Comparison of ENCODE assay signal across 1 cellular context in the genomic region with DNA sequence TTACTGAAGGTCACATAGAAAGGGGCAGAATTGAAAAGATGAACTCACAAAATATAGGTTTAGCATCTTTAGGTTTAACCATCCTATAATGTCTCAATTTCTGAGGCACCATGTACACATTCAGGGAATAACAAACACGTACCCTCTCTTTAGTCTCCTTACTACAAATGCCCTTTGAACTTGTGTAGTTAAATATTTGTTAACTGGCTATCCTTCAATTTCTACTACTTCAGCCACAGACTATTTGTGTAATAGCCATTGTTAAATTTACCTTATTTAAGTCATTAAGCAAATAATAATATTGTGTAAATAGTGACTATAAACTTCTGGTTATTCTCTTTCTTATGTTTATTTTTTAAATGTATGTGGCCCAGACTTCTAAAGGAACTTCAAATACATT.
TF ChIP-seq lines count a peak whose summit lies in the region.

No MANE protein-coding gene starts in this region.

TF ChIP-seq in HepG2, 621 proteins besides CTCF, POLR2A, EP300 and RAD21 (continued from another document and continues in another):
- TF ChIP-seq, protein P1, sequence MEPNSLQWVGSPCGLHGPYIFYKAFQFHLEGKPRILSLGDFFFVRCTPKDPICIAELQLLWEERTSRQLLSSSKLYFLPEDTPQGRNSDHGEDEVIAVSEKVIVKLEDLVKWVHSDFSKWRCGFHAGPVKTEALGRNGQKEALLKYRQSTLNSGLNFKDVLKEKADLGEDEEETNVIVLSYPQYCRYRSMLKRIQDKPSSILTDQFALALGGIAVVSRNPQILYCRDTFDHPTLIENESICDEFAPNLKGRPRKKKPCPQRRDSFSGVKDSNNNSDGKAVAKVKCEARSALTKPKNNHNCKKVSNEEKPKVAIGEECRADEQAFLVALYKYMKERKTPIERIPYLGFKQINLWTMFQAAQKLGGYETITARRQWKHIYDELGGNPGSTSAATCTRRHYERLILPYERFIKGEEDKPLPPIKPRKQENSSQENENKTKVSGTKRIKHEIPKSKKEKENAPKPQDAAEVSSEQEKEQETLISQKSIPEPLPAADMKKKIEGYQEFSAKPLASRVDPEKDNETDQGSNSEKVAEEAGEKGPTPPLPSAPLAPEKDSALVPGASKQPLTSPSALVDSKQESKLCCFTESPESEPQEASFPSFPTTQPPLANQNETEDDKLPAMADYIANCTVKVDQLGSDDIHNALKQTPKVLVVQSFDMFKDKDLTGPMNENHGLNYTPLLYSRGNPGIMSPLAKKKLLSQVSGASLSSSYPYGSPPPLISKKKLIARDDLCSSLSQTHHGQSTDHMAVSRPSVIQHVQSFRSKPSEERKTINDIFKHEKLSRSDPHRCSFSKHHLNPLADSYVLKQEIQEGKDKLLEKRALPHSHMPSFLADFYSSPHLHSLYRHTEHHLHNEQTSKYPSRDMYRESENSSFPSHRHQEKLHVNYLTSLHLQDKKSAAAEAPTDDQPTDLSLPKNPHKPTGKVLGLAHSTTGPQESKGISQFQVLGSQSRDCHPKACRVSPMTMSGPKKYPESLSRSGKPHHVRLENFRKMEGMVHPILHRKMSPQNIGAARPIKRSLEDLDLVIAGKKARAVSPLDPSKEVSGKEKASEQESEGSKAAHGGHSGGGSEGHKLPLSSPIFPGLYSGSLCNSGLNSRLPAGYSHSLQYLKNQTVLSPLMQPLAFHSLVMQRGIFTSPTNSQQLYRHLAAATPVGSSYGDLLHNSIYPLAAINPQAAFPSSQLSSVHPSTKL (CRISPR knock-in tag; IDR thresholded peaks at IDR 0.05) = peak; percentile 68; the same call in 1 of the 2 replicates
- TF ChIP-seq BCLAF1 (IDR thresholded peaks at IDR 0.05) (no peak), SOX5 (CRISPR knock-in tag; IDR thresholded peaks at IDR 0.05; ENCODE audit: borderline replicate concordance) (peak; percentile 64; the same call in 1 of the 2 replicates), ZMYM2 (CRISPR knock-in tag; IDR thresholded peaks at IDR 0.05) (no peak), BCL6 (CRISPR knock-in tag; IDR thresholded peaks at IDR 0.05) (peak; percentile 44; the same call in 1 of the 2 replicates), ZNF75D (CRISPR knock-in tag; IDR thresholded peaks at IDR 0.05; ENCODE audit: borderline replicate concordance) (no peak), SOX13 (IDR thresholded peaks at IDR 0.05) (no peak), SOX13 (CRISPR knock-in tag; conservative IDR thresholded peaks at IDR 0.05 in 1 of 2, IDR thresholded peaks at IDR 0.05 in 1 of 2) (peak in 1 of 2 experiments; percentile 63; a peak in 2 of 4 replicates), NFKBIZ (CRISPR knock-in tag; IDR thresholded peaks at IDR 0.05) (no peak), SOX6 (IDR thresholded peaks at IDR 0.05) (no peak), SOX6 (CRISPR knock-in tag; IDR thresholded peaks at IDR 0.05) (peak; percentile 33; the same call in 1 of the 2 replicates), NR2C2 (CRISPR knock-in tag; IDR thresholded peaks at IDR 0.05; ENCODE audit: borderline replicate concordance) (peak; percentile 37; the same call in 1 of the 2 replicates), SMAD1 (CRISPR knock-in tag; IDR thresholded peaks at IDR 0.05; ENCODE audit: borderline replicate concordance, low read depth) (no peak), HMG20A (CRISPR knock-in tag; IDR thresholded peaks at IDR 0.05; ENCODE audit: borderline replicate concordance) (peak; percentile 37; the same call in 1 of the 2 replicates), IKZF4 (CRISPR knock-in tag; IDR thresholded peaks at IDR 0.05; ENCODE audit: borderline replicate concordance, low read depth, not compliant biosample characterization) (no peak), ZNF263 (CRISPR knock-in tag; IDR thresholded peaks at IDR 0.05) (no peak), MAFK (conservative IDR thresholded peaks at IDR 0.05 in 1 of 2, IDR thresholded peaks at IDR 0.05 in 1 of 2; ENCODE audit: low read length in 2 of 2) (no peak), ZNF530 (CRISPR knock-in tag; IDR thresholded peaks at IDR 0.05; ENCODE audit: low read depth) (no peak), TBX3 (IDR thresholded peaks at IDR 0.05; ENCODE audit: borderline replicate concordance) (peak; percentile 29; the same call in 1 of the 2 replicates), HDAC2 (CRISPR knock-in tag; IDR thresholded peaks at IDR 0.05) (0 out of 2 replicates have a peak, but pooled peaks have one; percentile 29), SALL1 (CRISPR knock-in tag; IDR thresholded peaks at IDR 0.05) (no peak), ZNF550 (CRISPR knock-in tag; IDR thresholded peaks at IDR 0.05; ENCODE audit: borderline replicate concordance) (no peak), NR2F6 (IDR thresholded peaks at IDR 0.05) (peak; percentile 34; the same call in 1 of the 2 replicates), NR2F6 (CRISPR knock-in tag; IDR thresholded peaks at IDR 0.05) (no peak)
- TF ChIP-seq, protein P2, sequence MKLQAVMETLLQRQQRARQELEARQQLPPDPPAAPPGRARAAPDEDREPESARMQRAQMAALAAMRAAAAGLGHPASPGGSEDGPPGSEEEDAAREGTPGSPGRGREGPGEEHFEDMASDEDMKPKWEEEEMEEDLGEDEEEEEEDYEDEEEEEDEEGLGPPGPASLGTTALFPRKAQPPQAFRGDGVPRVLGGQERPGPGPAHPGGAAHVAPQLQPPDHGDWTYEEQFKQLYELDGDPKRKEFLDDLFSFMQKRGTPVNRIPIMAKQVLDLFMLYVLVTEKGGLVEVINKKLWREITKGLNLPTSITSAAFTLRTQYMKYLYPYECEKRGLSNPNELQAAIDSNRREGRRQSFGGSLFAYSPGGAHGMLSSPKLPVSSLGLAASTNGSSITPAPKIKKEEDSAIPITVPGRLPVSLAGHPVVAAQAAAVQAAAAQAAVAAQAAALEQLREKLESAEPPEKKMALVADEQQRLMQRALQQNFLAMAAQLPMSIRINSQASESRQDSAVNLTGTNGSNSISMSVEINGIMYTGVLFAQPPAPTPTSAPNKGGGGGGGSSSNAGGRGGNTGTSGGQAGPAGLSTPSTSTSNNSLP (IDR thresholded peaks at IDR 0.05; ENCODE audit: low read depth, low read length) = 0 out of 2 replicates have a peak, but pooled peaks have one; percentile 23
- TF ChIP-seq, protein P3, sequence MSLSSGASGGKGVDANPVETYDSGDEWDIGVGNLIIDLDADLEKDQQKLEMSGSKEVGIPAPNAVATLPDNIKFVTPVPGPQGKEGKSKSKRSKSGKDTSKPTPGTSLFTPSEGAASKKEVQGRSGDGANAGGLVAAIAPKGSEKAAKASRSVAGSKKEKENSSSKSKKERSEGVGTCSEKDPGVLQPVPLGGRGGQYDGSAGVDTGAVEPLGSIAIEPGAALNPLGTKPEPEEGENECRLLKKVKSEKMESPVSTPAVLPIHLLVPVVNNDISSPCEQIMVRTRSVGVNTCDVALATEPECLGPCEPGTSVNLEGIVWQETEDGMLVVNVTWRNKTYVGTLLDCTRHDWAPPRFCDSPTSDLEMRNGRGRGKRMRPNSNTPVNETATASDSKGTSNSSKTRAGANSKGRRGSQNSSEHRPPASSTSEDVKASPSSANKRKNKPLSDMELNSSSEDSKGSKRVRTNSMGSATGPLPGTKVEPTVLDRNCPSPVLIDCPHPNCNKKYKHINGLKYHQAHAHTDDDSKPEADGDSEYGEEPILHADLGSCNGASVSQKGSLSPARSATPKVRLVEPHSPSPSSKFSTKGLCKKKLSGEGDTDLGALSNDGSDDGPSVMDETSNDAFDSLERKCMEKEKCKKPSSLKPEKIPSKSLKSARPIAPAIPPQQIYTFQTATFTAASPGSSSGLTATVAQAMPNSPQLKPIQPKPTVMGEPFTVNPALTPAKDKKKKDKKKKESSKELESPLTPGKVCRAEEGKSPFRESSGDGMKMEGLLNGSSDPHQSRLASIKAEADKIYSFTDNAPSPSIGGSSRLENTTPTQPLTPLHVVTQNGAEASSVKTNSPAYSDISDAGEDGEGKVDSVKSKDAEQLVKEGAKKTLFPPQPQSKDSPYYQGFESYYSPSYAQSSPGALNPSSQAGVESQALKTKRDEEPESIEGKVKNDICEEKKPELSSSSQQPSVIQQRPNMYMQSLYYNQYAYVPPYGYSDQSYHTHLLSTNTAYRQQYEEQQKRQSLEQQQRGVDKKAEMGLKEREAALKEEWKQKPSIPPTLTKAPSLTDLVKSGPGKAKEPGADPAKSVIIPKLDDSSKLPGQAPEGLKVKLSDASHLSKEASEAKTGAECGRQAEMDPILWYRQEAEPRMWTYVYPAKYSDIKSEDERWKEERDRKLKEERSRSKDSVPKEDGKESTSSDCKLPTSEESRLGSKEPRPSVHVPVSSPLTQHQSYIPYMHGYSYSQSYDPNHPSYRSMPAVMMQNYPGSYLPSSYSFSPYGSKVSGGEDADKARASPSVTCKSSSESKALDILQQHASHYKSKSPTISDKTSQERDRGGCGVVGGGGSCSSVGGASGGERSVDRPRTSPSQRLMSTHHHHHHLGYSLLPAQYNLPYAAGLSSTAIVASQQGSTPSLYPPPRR (CRISPR knock-in tag; IDR thresholded peaks at IDR 0.05; ENCODE audit: borderline replicate concordance) = peak; percentile 48; the same call in 1 of the 2 replicates
- TF ChIP-seq, protein P4, sequence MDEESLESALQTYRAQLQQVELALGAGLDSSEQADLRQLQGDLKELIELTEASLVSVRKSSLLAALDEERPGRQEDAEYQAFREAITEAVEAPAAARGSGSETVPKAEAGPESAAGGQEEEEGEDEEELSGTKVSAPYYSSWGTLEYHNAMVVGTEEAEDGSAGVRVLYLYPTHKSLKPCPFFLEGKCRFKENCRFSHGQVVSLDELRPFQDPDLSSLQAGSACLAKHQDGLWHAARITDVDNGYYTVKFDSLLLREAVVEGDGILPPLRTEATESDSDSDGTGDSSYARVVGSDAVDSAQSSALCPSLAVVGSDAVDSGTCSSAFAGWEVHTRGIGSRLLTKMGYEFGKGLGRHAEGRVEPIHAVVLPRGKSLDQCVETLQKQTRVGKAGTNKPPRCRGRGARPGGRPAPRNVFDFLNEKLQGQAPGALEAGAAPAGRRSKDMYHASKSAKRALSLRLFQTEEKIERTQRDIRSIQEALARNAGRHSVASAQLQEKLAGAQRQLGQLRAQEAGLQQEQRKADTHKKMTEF (CRISPR knock-in tag; IDR thresholded peaks at IDR 0.05) = 0 out of 2 replicates have a peak, but pooled peaks have one; percentile 40
- TF ChIP-seq, protein P5, sequence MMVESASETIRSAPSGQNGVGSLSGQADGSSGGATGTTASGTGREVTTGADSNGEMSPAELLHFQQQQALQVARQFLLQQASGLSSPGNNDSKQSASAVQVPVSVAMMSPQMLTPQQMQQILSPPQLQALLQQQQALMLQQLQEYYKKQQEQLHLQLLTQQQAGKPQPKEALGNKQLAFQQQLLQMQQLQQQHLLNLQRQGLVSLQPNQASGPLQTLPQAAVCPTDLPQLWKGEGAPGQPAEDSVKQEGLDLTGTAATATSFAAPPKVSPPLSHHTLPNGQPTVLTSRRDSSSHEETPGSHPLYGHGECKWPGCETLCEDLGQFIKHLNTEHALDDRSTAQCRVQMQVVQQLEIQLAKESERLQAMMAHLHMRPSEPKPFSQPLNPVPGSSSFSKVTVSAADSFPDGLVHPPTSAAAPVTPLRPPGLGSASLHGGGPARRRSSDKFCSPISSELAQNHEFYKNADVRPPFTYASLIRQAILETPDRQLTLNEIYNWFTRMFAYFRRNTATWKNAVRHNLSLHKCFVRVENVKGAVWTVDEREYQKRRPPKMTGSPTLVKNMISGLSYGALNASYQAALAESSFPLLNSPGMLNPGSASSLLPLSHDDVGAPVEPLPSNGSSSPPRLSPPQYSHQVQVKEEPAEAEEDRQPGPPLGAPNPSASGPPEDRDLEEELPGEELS (CRISPR knock-in tag; IDR thresholded peaks at IDR 0.05) = 0 out of 2 replicates have a peak, but pooled peaks have one; percentile 23
- TF ChIP-seq, protein P6, sequence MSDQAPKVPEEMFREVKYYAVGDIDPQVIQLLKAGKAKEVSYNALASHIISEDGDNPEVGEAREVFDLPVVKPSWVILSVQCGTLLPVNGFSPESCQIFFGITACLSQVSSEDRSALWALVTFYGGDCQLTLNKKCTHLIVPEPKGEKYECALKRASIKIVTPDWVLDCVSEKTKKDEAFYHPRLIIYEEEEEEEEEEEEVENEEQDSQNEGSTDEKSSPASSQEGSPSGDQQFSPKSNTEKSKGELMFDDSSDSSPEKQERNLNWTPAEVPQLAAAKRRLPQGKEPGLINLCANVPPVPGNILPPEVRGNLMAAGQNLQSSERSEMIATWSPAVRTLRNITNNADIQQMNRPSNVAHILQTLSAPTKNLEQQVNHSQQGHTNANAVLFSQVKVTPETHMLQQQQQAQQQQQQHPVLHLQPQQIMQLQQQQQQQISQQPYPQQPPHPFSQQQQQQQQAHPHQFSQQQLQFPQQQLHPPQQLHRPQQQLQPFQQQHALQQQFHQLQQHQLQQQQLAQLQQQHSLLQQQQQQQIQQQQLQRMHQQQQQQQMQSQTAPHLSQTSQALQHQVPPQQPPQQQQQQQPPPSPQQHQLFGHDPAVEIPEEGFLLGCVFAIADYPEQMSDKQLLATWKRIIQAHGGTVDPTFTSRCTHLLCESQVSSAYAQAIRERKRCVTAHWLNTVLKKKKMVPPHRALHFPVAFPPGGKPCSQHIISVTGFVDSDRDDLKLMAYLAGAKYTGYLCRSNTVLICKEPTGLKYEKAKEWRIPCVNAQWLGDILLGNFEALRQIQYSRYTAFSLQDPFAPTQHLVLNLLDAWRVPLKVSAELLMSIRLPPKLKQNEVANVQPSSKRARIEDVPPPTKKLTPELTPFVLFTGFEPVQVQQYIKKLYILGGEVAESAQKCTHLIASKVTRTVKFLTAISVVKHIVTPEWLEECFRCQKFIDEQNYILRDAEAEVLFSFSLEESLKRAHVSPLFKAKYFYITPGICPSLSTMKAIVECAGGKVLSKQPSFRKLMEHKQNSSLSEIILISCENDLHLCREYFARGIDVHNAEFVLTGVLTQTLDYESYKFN (CRISPR knock-in tag; conservative IDR thresholded peaks at IDR 0.05) = peak; percentile 50
